ENCODE assay signal across 24 cellular contexts in genomic region chr3:144259267-144259666, GRCh38.
DNase-seq lines count a peak whose midpoint lies in the region; ATAC-seq, FAIRE-seq and TF ChIP-seq lines count a peak whose summit lies in the region.
"Had no signal": no experiment of that assay in that cellular context is flagged by ENCODE, and none has a peak within 500 bp of the region (broad histone marks: within the 10 kb centered on the region; RNA-seq: fewer than 3 reads in every experiment).

No MANE protein-coding gene starts in this region.

- peak; percentile 55 for FAIRE-seq in GM18507 (lab: Jason Lieb, UNC)

- no peaks in the 10 kb centered on the region for H3K36me3 Mint-ChIP-seq in stimulated activated effector memory CD8-positive, alpha-beta T cell treated with anti-CD3 and anti-CD28 coated beads, Interleukin-12 subunit alpha, Interleukin-12 subunit beta, amount 100 ng/mL, for 72 hours
- H3K36me3 Mint-ChIP-seq: CD4-positive, CD25-positive, alpha-beta regulatory T cell; stimulated activated memory B cell treated with anti-CD40 and anti-IgM and Interleukin-4, amounts not matched to agents 10 μg/mL and 1 μg/mL and 100 μg/mL, for 72 hours had no signal

- H3K36me3 ChIP-seq in PC-3 (ENCODE audit: low read depth, low read length) = no peaks in the 10 kb centered on the region
- H3K36me3 ChIP-seq: lower lobe of right lung, prostate gland, thoracic aorta had no signal

- POLR2A ChIA-PET in AG04450 (lab: Yijun Ruan, JAX) (no interaction called here), PC-3 (lab: Charles Lee; ENCODE audit: unreplicated experiment) (no interaction called here)

- no peaks in the 10 kb centered on the region for H4K20me1 ChIP-seq in PC-3 (ENCODE audit: low read length)

- CTCF ChIA-PET in AG04450 (lab: Charles Lee) (no interaction called here), PC-3 (lab: Charles Lee) (no interaction called here)

- no peaks in the 10 kb centered on the region for H3K9me2 ChIP-seq in PC-3 (replicated peaks; ENCODE audit: low read length)

- H3K79me2 ChIP-seq in PC-3 (ENCODE audit: low read length) = no peaks in the 10 kb centered on the region

- H3K4me1 ChIP-seq in PC-3 (ENCODE audit: insufficient read depth, low read length) = no peaks in the 10 kb centered on the region
- H3K4me1 ChIP-seq: lower lobe of right lung, prostate gland had no signal

- no peak overlapping the region for H3K4me2 ChIP-seq in PC-3 (ENCODE audit: low read length)
- H3K4me2 ChIP-seq: KMS-11 had no signal

- ATAC-seq in PC-3 (no peak), HG02970 (IDR thresholded peaks at IDR 0.05; ENCODE audit: low FRiP score, unreplicated experiment) (no peak), GM18502 (IDR thresholded peaks at IDR 0.05; ENCODE audit: poor library complexity, unreplicated experiment) (no peak)
- ATAC-seq in stimulated activated effector memory CD8-positive, alpha-beta T cell treated with anti-CD3 and anti-CD28 coated beads, Interleukin-12 subunit alpha, Interleukin-12 subunit beta, amount 100 ng/mL, for 72 hours = no peak
- ATAC-seq: activated T-cell treated with anti-CD3 and anti-CD28 coated beads, Interleukin-2, amount 50 U/mL, for 4 hours; lower lobe of right lung; stimulated activated memory B cell treated with anti-CD40 and anti-IgM and Interleukin-4, amounts not matched to agents 10 μg/mL and 1 μg/mL and 100 μg/mL, for 72 hours had no signal

- H3K4me1 Mint-ChIP-seq in stimulated activated effector memory CD8-positive, alpha-beta T cell treated with anti-CD3 and anti-CD28 coated beads, Interleukin-12 subunit alpha, Interleukin-12 subunit beta, amount 100 ng/mL, for 72 hours = no peaks in the 10 kb centered on the region
- H3K4me1 Mint-ChIP-seq: activated B cell treated with CpG ODN at 0.5 μM for 24 hours; activated CD4-positive, alpha-beta memory T cell treated with anti-CD3 and anti-CD28 coated beads, Interleukin-2, amount 10 ng/mL, durations not matched to agents 7 days and 5 days; CD4-positive, CD25-positive, alpha-beta regulatory T cell; neural crest cell; stimulated activated memory B cell treated with anti-CD40 and anti-IgM and Interleukin-4, amounts not matched to agents 10 μg/mL and 1 μg/mL and 100 μg/mL, for 72 hours had no signal

- DNase-seq in AG04450 (ENCODE audit: low read depth, low spot score) (peak; percentile 3), GM18507 (ENCODE audit: extremely low spot score, insufficient read length, low read depth) (no peak), PC-3 (peak; percentile 13), glomerular visceral epithelial cell (ENCODE audit: extremely low spot score) (peak; percentile 58), HuH-7 (ENCODE audit: low spot score) (no peak)
- no peak for DNase-seq in stimulated activated effector memory CD8-positive, alpha-beta T cell treated with anti-CD3 and anti-CD28 coated beads, Interleukin-12 subunit alpha, Interleukin-12 subunit beta, amount 100 ng/mL, for 72 hours (ENCODE audit: low spot score in 2 of 2)
- DNase-seq: activated B cell treated with CpG ODN at 0.5 μM for 24 hours; activated CD4-positive, alpha-beta memory T cell treated with anti-CD3 and anti-CD28 coated beads, Interleukin-2, amount 10 ng/mL, durations not matched to agents 7 days and 5 days; activated naive CD4-positive, alpha-beta T cell; activated T-cell treated with anti-CD3 and anti-CD28 coated beads, Interleukin-2, amount 50 U/mL, for 4 hours; CD4-positive, CD25-positive, alpha-beta regulatory T cell; DMS 273 treated with DMSO at 0.1 percent for 48 hours; lower lobe of right lung; MV-4-11; NCI-H2081; NCI-H526; T1000 had no signal

- no peak overlapping the region for H3K27ac Mint-ChIP-seq in stimulated activated effector memory CD8-positive, alpha-beta T cell treated with anti-CD3 and anti-CD28 coated beads, Interleukin-12 subunit alpha, Interleukin-12 subunit beta, amount 100 ng/mL, for 72 hours
- H3K27ac Mint-ChIP-seq: activated B cell treated with CpG ODN at 0.5 μM for 24 hours; activated CD4-positive, alpha-beta memory T cell treated with anti-CD3 and anti-CD28 coated beads, Interleukin-2, amount 10 ng/mL, durations not matched to agents 7 days and 5 days; CD4-positive, CD25-positive, alpha-beta regulatory T cell; stimulated activated memory B cell treated with anti-CD40 and anti-IgM and Interleukin-4, amounts not matched to agents 10 μg/mL and 1 μg/mL and 100 μg/mL, for 72 hours had no signal

- H3K4me3 ChIP-seq in AG04450 (ENCODE audit: low read depth, low read length) = no peak overlapping the region
- no peak overlapping the region for H3K4me3 ChIP-seq in PC-3 (ENCODE audit: low read length)
- H3K4me3 ChIP-seq: lower lobe of right lung, prostate gland, thoracic aorta had no signal

- no peak overlapping the region for H3K27ac ChIP-seq in AG04450 (ENCODE audit: low read depth, low read length)
- no peak overlapping the region for H3K27ac ChIP-seq in PC-3 (ENCODE audit: low read length)
- H3K27ac ChIP-seq: KMS-11, lower lobe of right lung, prostate gland, thoracic aorta had no signal

- H3K9me3 ChIP-seq in AG04450 (ENCODE audit: control insufficient read depth, insufficient read depth, low read length) = no peaks in the 10 kb centered on the region
- H3K9me3 ChIP-seq in PC-3 (ENCODE audit: low read length) = no peaks in the 10 kb centered on the region
- H3K9me3 ChIP-seq: lower lobe of right lung, prostate gland, thoracic aorta had no signal

- intact Hi-C loops in PC-3 (cut with micrococcal nuclease) = no loop called here

- H3K9me3 Mint-ChIP-seq in stimulated activated effector memory CD8-positive, alpha-beta T cell treated with anti-CD3 and anti-CD28 coated beads, Interleukin-12 subunit alpha, Interleukin-12 subunit beta, amount 100 ng/mL, for 72 hours = peaks cover 5% of the 10 kb centered on the region
- H3K9me3 Mint-ChIP-seq: activated B cell treated with CpG ODN at 0.5 μM for 24 hours; activated T-cell treated with anti-CD3 and anti-CD28 coated beads, Interleukin-2, amount 50 U/mL, for 4 hours; neural crest cell; stimulated activated memory B cell treated with anti-CD40 and anti-IgM and Interleukin-4, amounts not matched to agents 10 μg/mL and 1 μg/mL and 100 μg/mL, for 72 hours had no signal

- H2AFZ ChIP-seq in PC-3 (ENCODE audit: low read length) = no peak overlapping the region

- no peak overlapping the region for H3K4me3 Mint-ChIP-seq in stimulated activated effector memory CD8-positive, alpha-beta T cell treated with anti-CD3 and anti-CD28 coated beads, Interleukin-12 subunit alpha, Interleukin-12 subunit beta, amount 100 ng/mL, for 72 hours
- H3K4me3 Mint-ChIP-seq: activated B cell treated with CpG ODN at 0.5 μM for 24 hours; activated CD4-positive, alpha-beta memory T cell treated with anti-CD3 and anti-CD28 coated beads, Interleukin-2, amount 10 ng/mL, durations not matched to agents 7 days and 5 days; activated T-cell treated with anti-CD3 and anti-CD28 coated beads, Interleukin-2, amount 50 U/mL, for 4 hours; CD4-positive, CD25-positive, alpha-beta regulatory T cell; neural crest cell; stimulated activated memory B cell treated with anti-CD40 and anti-IgM and Interleukin-4, amounts not matched to agents 10 μg/mL and 1 μg/mL and 100 μg/mL, for 72 hours had no signal

- BruUV-seq in PC-3 (replicated peaks; lab: Mats Ljungman, UMichigan) = no TSS peak

- no peaks in the 10 kb centered on the region for H3F3A ChIP-seq in PC-3 (ENCODE audit: low read length, unreplicated experiment)

- no peak overlapping the region for H3K9ac ChIP-seq in PC-3 (ENCODE audit: low read length)
- H3K9ac ChIP-seq: KMS-11 had no signal

- H3K27me3 ChIP-seq in AG04450 (ENCODE audit: control insufficient read depth, insufficient read depth, low read length) (no peaks in the 10 kb centered on the region), PC-3 (ENCODE audit: low read length) (no peaks in the 10 kb centered on the region)

- TF ChIP-seq CTCF in AG04450 (IDR thresholded peaks at IDR 0.05; ENCODE audit: low read depth, low read length) (no peak), PC-3 (conservative IDR thresholded peaks at IDR 0.05; ENCODE audit: low read depth, low read length) (no peak)

Comparison
In these comparisons a context has a peak if more than half of its experiments do, and no peak if none do; other contexts are left out.
1. DNase-seq: peak in AG04450 (single experiment), PC-3 (single experiment) and glomerular visceral epithelial cell (single experiment); none in GM18507 (single experiment), stimulated activated effector memory CD8-positive, alpha-beta T cell treated with anti-CD3 and anti-CD28 coated beads, Interleukin-12 subunit alpha, Interleukin-12 subunit beta, amount 100 ng/mL, for 72 hours (0 of 2) and HuH-7 (single experiment).